Comparison of ENCODE assay signal across 24 cellular contexts in the genomic region with DNA sequence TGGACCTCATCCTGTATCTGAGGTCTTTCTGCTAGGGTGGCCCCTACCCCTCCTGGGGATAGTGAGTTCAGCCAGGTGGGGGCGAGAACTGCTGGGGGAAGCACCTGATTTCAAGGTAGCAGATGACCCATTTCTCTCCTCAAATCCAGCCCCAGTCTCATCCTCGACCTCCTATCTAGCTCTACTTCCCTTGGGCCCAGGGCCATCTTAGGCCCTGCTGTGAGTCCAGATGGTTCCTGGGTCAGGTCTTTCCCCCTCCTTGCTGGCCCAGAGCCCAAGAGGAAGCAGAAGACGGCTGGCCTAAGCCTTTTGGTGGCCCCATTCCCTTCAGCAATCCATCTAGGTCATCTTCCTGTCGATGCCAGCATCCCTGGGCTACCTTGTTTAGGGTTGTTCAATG. TPM values are rescaled to one million over a fixed set of nuclear protein-coding genes. Genes with fewer than 3 reads are reported as not detected.
A peak's percentile ranks its signal among the peaks of the same experiment; 100 is the strongest.
DNase-seq lines count a peak whose midpoint lies in the region; ATAC-seq, FAIRE-seq and TF ChIP-seq lines count a peak whose summit lies in the region.
"Had no signal": no experiment of that assay in that cellular context is flagged by ENCODE, and none has a peak within 500 bp of the region (broad histone marks: within the 10 kb centered on the region; RNA-seq: fewer than 3 reads in every experiment).

No MANE protein-coding gene starts in this region.

- in situ Hi-C loops in GM12878 (cut with MboI), result loop anchor here (25.0 kb wide), 1 partner anchor 1716 kb away; no protein-coding TSS in a partner anchor

- H3K27ac ChIP-seq in CD4-positive, CD25-positive, alpha-beta regulatory T cell (ENCODE audit: insufficient read depth, low read length, poor library complexity, severe bottlenecking), result no peak overlapping the region
- H3K27ac ChIP-seq in GM12878 (ENCODE audit: control insufficient read depth, insufficient read depth) (no peak overlapping the region), neural cell (ENCODE audit: low read length) (no peak overlapping the region)
- H3K27ac ChIP-seq: cardiac muscle cell, dorsolateral prefrontal cortex, psoas muscle, upper lobe of right lung, WERI-Rb-1 had no signal

- H3K79me2 ChIP-seq in GM12878 (ENCODE audit: control insufficient read depth, insufficient read depth, low read length) (peaks cover 41% of the 10 kb centered on the region), neural cell (replicated peaks; ENCODE audit: insufficient read depth, low read length) (peaks cover 30% of the 10 kb centered on the region)

- TF ChIP-seq RAD21 in GM12878 (IDR thresholded peaks at IDR 0.05; ENCODE audit: insufficient read depth, low read depth, low read length), result no peak
- TF ChIP-seq RAD21 in neural cell (conservative IDR thresholded peaks at IDR 0.05), result no peak

- CTCF ChIA-PET in GM12878 (lab: Yijun Ruan, JAX), result interaction anchor here (0.7 kb wide), 1 partner anchor 861 kb away, joined by 3 read pairs; no protein-coding TSS in a partner anchor

- H3K4me3 Mint-ChIP-seq in T-helper 1 cell treated with Interleukin-12 subunit alpha and Interleukin-12 subunit beta and Interleukin-4 antibody, amounts not matched to agents 30 μg/mL and 1 μg/mL, for 36 hours, result no peak overlapping the region
- peak overlapping the region in 3 of 4 donors; percentile 19 to 33 (median 30) for H3K4me3 Mint-ChIP-seq in CD4-positive, CD25-positive, alpha-beta regulatory T cell
- H3K4me3 Mint-ChIP-seq: activated naive CD4-positive, alpha-beta T cell treated with anti-CD3 and anti-CD28 coated beads, Interleukin-2, amount 50 U/mL, for 24 hours had no signal

- TF ChIP-seq EP300 in GM12878 (IDR thresholded peaks at IDR 0.05; ENCODE audit: borderline replicate concordance in 1 of 2, control insufficient read depth in 1 of 2, low read depth in 2 of 2, low read length in 2 of 2) (no peak), neural cell (conservative IDR thresholded peaks at IDR 0.05; ENCODE audit: poor library complexity, severe bottlenecking) (no peak)

- TF ChIP-seq POLR2A in GM12878 (IDR thresholded peaks at IDR 0.05; ENCODE audit: low read depth, low read length), result no peak

- H3K4me1 Mint-ChIP-seq in T-helper 1 cell treated with Interleukin-12 subunit alpha and Interleukin-12 subunit beta and Interleukin-4 antibody, amounts not matched to agents 30 μg/mL and 1 μg/mL, for 36 hours (ENCODE audit: low read depth), result peaks cover 25% of the 10 kb centered on the region
- H3K4me1 Mint-ChIP-seq in CD4-positive, CD25-positive, alpha-beta regulatory T cell, result peaks cover 10 to 46% (median 20%) of the 10 kb centered on the region in 4 donors

- H3K9me3 ChIP-seq in CD4-positive, CD25-positive, alpha-beta regulatory T cell (ENCODE audit: control insufficient read depth in 2 of 2, low read length in 2 of 2), result no peaks in the 10 kb centered on the region
- H3K9me3 ChIP-seq in GM12878 (replicated peaks; ENCODE audit: control insufficient read depth, insufficient read depth, low read length), result no peaks in the 10 kb centered on the region
- H3K9me3 ChIP-seq in neural cell (ENCODE audit: low read length), result no peaks in the 10 kb centered on the region
- H3K9me3 ChIP-seq: psoas muscle, upper lobe of right lung had no signal

- peaks cover 12% of the 10 kb centered on the region for H3K36me3 Mint-ChIP-seq in T-helper 1 cell treated with Interleukin-12 subunit alpha and Interleukin-12 subunit beta and Interleukin-4 antibody, amounts not matched to agents 30 μg/mL and 1 μg/mL, for 36 hours (ENCODE audit: low read depth)
- H3K36me3 Mint-ChIP-seq in CD4-positive, CD25-positive, alpha-beta regulatory T cell, result peaks cover 33% of the 10 kb centered on the region

- H3K9me2 ChIP-seq in neural cell (ENCODE audit: insufficient read depth, low read length), result no peaks in the 10 kb centered on the region

- BruUV-seq in GM12878 (replicated peaks; lab: Mats Ljungman, UMichigan), result no TSS peak

- SMC1A ChIA-PET in GM12878 (lab: Charles Lee; ENCODE audit: uncharacterized antibody, unreplicated experiment), result interaction anchor here (0.7 to 1.1 kb wide), 2 partner anchors 13 to 38 kb away, joined by 3 read pairs; no protein-coding TSS in a partner anchor

- RAD21 ChIA-PET in GM12878 (lab: Charles Lee; ENCODE audit: unreplicated experiment), result no interaction called here

- no peaks in the 10 kb centered on the region for H3K27me3 Mint-ChIP-seq in T-helper 1 cell treated with Interleukin-12 subunit alpha and Interleukin-12 subunit beta and Interleukin-4 antibody, amounts not matched to agents 30 μg/mL and 1 μg/mL, for 36 hours (ENCODE audit: low read depth)
- H3K27me3 Mint-ChIP-seq in CD4-positive, CD25-positive, alpha-beta regulatory T cell, result no peaks in the 10 kb centered on the region
- H3K27me3 Mint-ChIP-seq: activated naive CD4-positive, alpha-beta T cell treated with anti-CD3 and anti-CD28 coated beads, Interleukin-2, amount 50 U/mL, for 24 hours had no signal

- H3K4me1 ChIP-seq in CD4-positive, CD25-positive, alpha-beta regulatory T cell (ENCODE audit: control insufficient read depth, insufficient read depth, low read length, poor library complexity, severe bottlenecking), result peaks cover 26% of the 10 kb centered on the region
- H3K4me1 ChIP-seq in GM12878 (ENCODE audit: control insufficient read depth, insufficient read depth, low read length), result peaks cover 8% of the 10 kb centered on the region; the same call in 1 of the 2 replicates
- H3K4me1 ChIP-seq: upper lobe of right lung had no signal

- peak overlapping the region; percentile 11 for H3K27ac Mint-ChIP-seq in T-helper 1 cell treated with Interleukin-12 subunit alpha and Interleukin-12 subunit beta and Interleukin-4 antibody, amounts not matched to agents 30 μg/mL and 1 μg/mL, for 36 hours
- peak overlapping the region in 1 of 3 donors; percentile 61 for H3K27ac Mint-ChIP-seq in CD4-positive, CD25-positive, alpha-beta regulatory T cell

- TF ChIP-seq CTCF in GM12878 (IDR thresholded peaks at IDR 0.05 in 2 of 3, conservative IDR thresholded peaks at IDR 0.05 in 1 of 3; ENCODE audit: control insufficient read depth in 2 of 3, extremely low read depth in 1 of 3, insufficient read depth in 1 of 3, low read depth in 3 of 3, low read length in 3 of 3) (no peak), neural cell (IDR thresholded peaks at IDR 0.05; ENCODE audit: poor library complexity, severe bottlenecking) (no peak)

- POLR2A ChIA-PET in GM12878 (lab: Charles Lee), result no interaction called here

- intact Hi-C loops in GM12878 (cut with micrococcal nuclease; ENCODE audit: unreplicated experiment), result no loop called here

- H3K9me3 Mint-ChIP-seq in T-helper 1 cell treated with Interleukin-12 subunit alpha and Interleukin-12 subunit beta and Interleukin-4 antibody, amounts not matched to agents 30 μg/mL and 1 μg/mL, for 36 hours, result no peaks in the 10 kb centered on the region
- H3K9me3 Mint-ChIP-seq in CD4-positive, CD25-positive, alpha-beta regulatory T cell, result no peaks in the 10 kb centered on the region
- H3K9me3 Mint-ChIP-seq: activated naive CD4-positive, alpha-beta T cell treated with anti-CD3 and anti-CD28 coated beads, Interleukin-2, amount 50 U/mL, for 24 hours had no signal

- DNase-seq in T-helper 1 cell (no peak), GM12878 (ENCODE audit: low read depth, low spot score) (no peak), NCI-H1436 treated with DMSO at 0.1 percent for 48 hours (lab: John Stamatoyannopoulos, UW) (no peak), NCI-H345 (lab: John Stamatoyannopoulos, UW) (no peak)
- no peak for DNase-seq in CD4-positive, CD25-positive, alpha-beta regulatory T cell
- DNase-seq: 8988T; activated CD4-positive, alpha-beta T cell treated with anti-CD3 and anti-CD28 coated beads, Interleukin-2, amount 50 U/mL, for 4 hours; anterior cingulate cortex; DND-41; left ventricle myocardium superior; MV-4-11; NCI-H1694 treated with DMSO at 0.1 percent for 48 hours; NCI-H2171 treated with DMSO at 0.1 percent for 48 hours; NCI-H69; psoas muscle; upper lobe of right lung; WERI-Rb-1 had no signal

- H3K4me2 ChIP-seq in GM12878 (ENCODE audit: control insufficient read depth, insufficient read depth) (no peak overlapping the region; the same call in 1 of the 2 replicates), neural cell (ENCODE audit: low read length) (no peak overlapping the region)

- H3K9ac ChIP-seq in GM12878 (ENCODE audit: control insufficient read depth, insufficient read depth, low read length) (no peak overlapping the region), neural cell (ENCODE audit: low read length) (no peak overlapping the region)

- no peak for FAIRE-seq in GM12878 (lab: Jason Lieb, UNC)
- FAIRE-seq: islet of Langerhans had no signal

- H3F3A ChIP-seq in neural cell (ENCODE audit: insufficient read depth, low read length, poor library complexity, severe bottlenecking), result no peaks in the 10 kb centered on the region

- no peak for ATAC-seq in CD4-positive, CD25-positive, alpha-beta regulatory T cell (ENCODE audit: low read depth in 2 of 2)
- ATAC-seq in GM12878, result no peak
- no peak for ATAC-seq in GM21576 (IDR thresholded peaks at IDR 0.05; ENCODE audit: unreplicated experiment)
- ATAC-seq: left ventricle myocardium superior, psoas muscle, upper lobe of right lung had no signal

- peaks cover 29% of the 10 kb centered on the region for H3K36me3 ChIP-seq in CD4-positive, CD25-positive, alpha-beta regulatory T cell (ENCODE audit: control insufficient read depth, insufficient read depth, low read length)
- H3K36me3 ChIP-seq in GM12878 (ENCODE audit: control insufficient read depth in 2 of 2, insufficient read depth in 2 of 2, low read length in 1 of 2), result peaks cover 24% of the 10 kb centered on the region in 2 experiments; a peak in 3 of 4 replicates
- no peaks in the 10 kb centered on the region for H3K36me3 ChIP-seq in neural cell (ENCODE audit: insufficient read depth, low read length)

- H4K20me1 ChIP-seq in GM12878 (ENCODE audit: control insufficient read depth, insufficient read depth) (peaks cover 18% of the 10 kb centered on the region), neural cell (ENCODE audit: insufficient read depth) (no peaks in the 10 kb centered on the region)

- no peak overlapping the region for H3K4me3 ChIP-seq in CD4-positive, CD25-positive, alpha-beta regulatory T cell (ENCODE audit: low read depth, low read length)
- H3K4me3 ChIP-seq in GM12878 (no peak overlapping the region), neural cell (ENCODE audit: low read length) (peak overlapping the region; percentile 78)
- H3K4me3 ChIP-seq: cardiac muscle cell, psoas muscle, upper lobe of right lung had no signal

- WGBS in GM12878 (ENCODE audit: insufficient coverage, insufficient replicate concordance, low lambda C conversion rate, missing lambda C conversion rate), result 66% methylated on average over 4 of the region's 4 CpGs

- H3K27me3 ChIP-seq in CD4-positive, CD25-positive, alpha-beta regulatory T cell (ENCODE audit: control insufficient read depth, insufficient read depth, low read length), result no peaks in the 10 kb centered on the region
- H3K27me3 ChIP-seq in GM12878 (replicated peaks in 1 of 2; ENCODE audit: control insufficient read depth in 2 of 2, insufficient read depth in 2 of 2, low read length in 1 of 2) (no peaks in the 10 kb centered on the region), neural cell (ENCODE audit: insufficient read depth, low read depth, low read length) (no peaks in the 10 kb centered on the region)
- H3K27me3 ChIP-seq: cardiac muscle cell, upper lobe of right lung had no signal

- H2AFZ ChIP-seq in GM12878 (ENCODE audit: control insufficient read depth, low read depth, low read length), result no peak overlapping the region
- H2AFZ ChIP-seq in neural cell (ENCODE audit: low read depth, low read length), result no peak overlapping the region

RNA-seq across cellular contexts. Expression of gene CDK16, which starts 3.3 kb away (rescaled TPM):
- 186 TPM for total RNA-seq in CD4-positive, CD25-positive, alpha-beta regulatory T cell
- 10 to 100 TPM in 1 of 4 donors, 1 to 10 TPM in 3; 3.9 to 10.7 (median 7.2) TPM for polyA plus RNA-seq in CD4-positive, CD25-positive, alpha-beta regulatory T cell
- 48.3 and 52.2 TPM in 2 replicates for total RNA-seq in GM12878 (2013; cell fraction: nucleolus; rRNA removed)
- total RNA-seq in GM12878 (2014; rRNA removed), result 45.6 and 45.7 TPM in 2 replicates
- total RNA-seq in GM12878 (2014; rRNA removed; fragmentation: Illumina TruSeq; extraction: Trizol), result 32.0 and 32.1 TPM in 2 replicates
- total RNA-seq in GM12878 (2021), result 63.5 and 64.5 TPM in 2 replicates
- polyA plus RNA-seq in GM12878 (2011; ENCODE audit: low read depth), result 42.8 TPM
- polyA plus RNA-seq in GM12878 (2011; rRNA removed), result 36.5 and 75.1 TPM in 2 replicates
- polyA plus RNA-seq in GM12878 (2011; cell fraction: cytosol; rRNA removed), result 92.7 and 112 TPM in 2 replicates
- 278 and 292 TPM in 2 replicates for polyA plus RNA-seq in GM12878 (2011; cell fraction: nucleus; rRNA removed)
- polyA plus RNA-seq in GM12878 (2012), result 54.4 and 59.2 TPM in 2 replicates
- 41.4 and 50.7 TPM in 2 replicates for polyA plus RNA-seq in GM12878 (2014; fragmentation: Illumina TruSeq; extraction: Trizol)
- polyA plus RNA-seq in GM12878 (2014; fragmentation: Nextera tagmentation; extraction: Ambion mirVana), result 1 to 10 TPM; 2.4 to 4.1 TPM
- polyA plus RNA-seq in GM12878 (2014; rRNA removed), result 57.1 and 64.1 TPM in 2 replicates
- 10 to 100 TPM; 43.7 to 52.7 TPM for polyA plus RNA-seq in GM12878 (2016; fragmentation: Nextera tagmentation; extraction: Ambion mirVana)
- polyA minus RNA-seq in GM12878 (2011; rRNA and poly(A)+ RNA removed), result 83.6 and 118 TPM in 2 replicates
- polyA minus RNA-seq in GM12878 (2011; cell fraction: cytosol; rRNA and poly(A)+ RNA removed), result 46.0 and 50.3 TPM in 2 replicates
- 40.9 and 54.2 TPM in 2 replicates for polyA minus RNA-seq in GM12878 (2011; cell fraction: nucleus; rRNA and poly(A)+ RNA removed)
- 97.8 and 99.0 TPM in 2 replicates for polyA plus RNA-seq in neural cell
- polyA minus RNA-seq in neural cell, result 151 and 160 TPM in 2 replicates

RNA-seq across cellular contexts. Expression of gene USP11, which starts 11.1 kb away (rescaled TPM):
- total RNA-seq in CD4-positive, CD25-positive, alpha-beta regulatory T cell, result 97.3 TPM
- polyA plus RNA-seq in CD4-positive, CD25-positive, alpha-beta regulatory T cell, result 10 to 100 TPM; 46.0 to 69.2 (median 56.3) TPM
- total RNA-seq in GM12878 (2013; cell fraction: nucleolus; rRNA removed), result 57.1 and 66.4 TPM in 2 replicates
- 15.8 and 20.0 TPM in 2 replicates for total RNA-seq in GM12878 (2014; rRNA removed)
- 13.1 and 14.6 TPM in 2 replicates for total RNA-seq in GM12878 (2014; rRNA removed; fragmentation: Illumina TruSeq; extraction: Trizol)
- 37.5 and 42.3 TPM in 2 replicates for total RNA-seq in GM12878 (2021)
- 22.8 TPM for polyA plus RNA-seq in GM12878 (2011; ENCODE audit: low read depth)
- 9.1 and 24.7 TPM in 2 replicates for polyA plus RNA-seq in GM12878 (2011; rRNA removed)
- polyA plus RNA-seq in GM12878 (2011; cell fraction: cytosol; rRNA removed), result 18.6 and 21.9 TPM in 2 replicates
- polyA plus RNA-seq in GM12878 (2011; cell fraction: nucleus; rRNA removed), result 79.1 and 80.0 TPM in 2 replicates
- polyA plus RNA-seq in GM12878 (2012), result 43.0 and 52.9 TPM in 2 replicates
- 19.9 and 21.0 TPM in 2 replicates for polyA plus RNA-seq in GM12878 (2014; fragmentation: Illumina TruSeq; extraction: Trizol)
- 1 to 10 TPM; 3.3 to 5.9 TPM for polyA plus RNA-seq in GM12878 (2014; fragmentation: Nextera tagmentation; extraction: Ambion mirVana)
- polyA plus RNA-seq in GM12878 (2014; rRNA removed), result 21.8 and 25.1 TPM in 2 replicates
- 10 to 100 TPM; 42.5 to 44.0 TPM for polyA plus RNA-seq in GM12878 (2016; fragmentation: Nextera tagmentation; extraction: Ambion mirVana)
- 50.6 and 62.9 TPM in 2 replicates for polyA minus RNA-seq in GM12878 (2011; rRNA and poly(A)+ RNA removed)
- polyA minus RNA-seq in GM12878 (2011; cell fraction: cytosol; rRNA and poly(A)+ RNA removed), result 19.5 and 23.9 TPM in 2 replicates
- polyA minus RNA-seq in GM12878 (2011; cell fraction: nucleus; rRNA and poly(A)+ RNA removed), result 31.4 and 64.7 TPM in 2 replicates
- polyA plus RNA-seq in neural cell, result 184 and 215 TPM in 2 replicates
- 272 and 301 TPM in 2 replicates for polyA minus RNA-seq in neural cell

RNA-seq across cellular contexts. Expression of gene UBA1, which starts 28.1 kb away (rescaled TPM):
- 173 TPM for total RNA-seq in CD4-positive, CD25-positive, alpha-beta regulatory T cell
- polyA plus RNA-seq in CD4-positive, CD25-positive, alpha-beta regulatory T cell, result 100 to 1,000 TPM; 163 to 210 (median 175) TPM
- total RNA-seq in GM12878 (2013; cell fraction: nucleolus; rRNA removed), result 132 and 146 TPM in 2 replicates
- 228 and 255 TPM in 2 replicates for total RNA-seq in GM12878 (2014; rRNA removed)
- 60.1 and 64.7 TPM in 2 replicates for total RNA-seq in GM12878 (2014; rRNA removed; fragmentation: Illumina TruSeq; extraction: Trizol)
- total RNA-seq in GM12878 (2021), result 296 and 314 TPM in 2 replicates
- 130 TPM for polyA plus RNA-seq in GM12878 (2011; ENCODE audit: low read depth)
- polyA plus RNA-seq in GM12878 (2011; rRNA removed), result 96.5 and 271 TPM in 2 replicates
- 291 and 337 TPM in 2 replicates for polyA plus RNA-seq in GM12878 (2011; cell fraction: cytosol; rRNA removed)
- polyA plus RNA-seq in GM12878 (2011; cell fraction: nucleus; rRNA removed), result 336 and 470 TPM in 2 replicates
- 161 and 179 TPM in 2 replicates for polyA plus RNA-seq in GM12878 (2012)
- polyA plus RNA-seq in GM12878 (2014; fragmentation: Illumina TruSeq; extraction: Trizol), result 121 and 180 TPM in 2 replicates
- polyA plus RNA-seq in GM12878 (2014; fragmentation: Nextera tagmentation; extraction: Ambion mirVana), result 10 to 100 TPM; 60.4 to 79.9 TPM
- polyA plus RNA-seq in GM12878 (2014; rRNA removed), result 225 and 247 TPM in 2 replicates
- 100 to 1,000 TPM; 208 to 229 TPM for polyA plus RNA-seq in GM12878 (2016; fragmentation: Nextera tagmentation; extraction: Ambion mirVana)
- polyA minus RNA-seq in GM12878 (2011; rRNA and poly(A)+ RNA removed), result 354 and 380 TPM in 2 replicates
- polyA minus RNA-seq in GM12878 (2011; cell fraction: cytosol; rRNA and poly(A)+ RNA removed), result 111 and 133 TPM in 2 replicates
- polyA minus RNA-seq in GM12878 (2011; cell fraction: nucleus; rRNA and poly(A)+ RNA removed), result 65.5 and 116 TPM in 2 replicates
- polyA plus RNA-seq in neural cell, result 132 and 150 TPM in 2 replicates
- 191 and 195 TPM in 2 replicates for polyA minus RNA-seq in neural cell
